In the genomic region with DNA sequence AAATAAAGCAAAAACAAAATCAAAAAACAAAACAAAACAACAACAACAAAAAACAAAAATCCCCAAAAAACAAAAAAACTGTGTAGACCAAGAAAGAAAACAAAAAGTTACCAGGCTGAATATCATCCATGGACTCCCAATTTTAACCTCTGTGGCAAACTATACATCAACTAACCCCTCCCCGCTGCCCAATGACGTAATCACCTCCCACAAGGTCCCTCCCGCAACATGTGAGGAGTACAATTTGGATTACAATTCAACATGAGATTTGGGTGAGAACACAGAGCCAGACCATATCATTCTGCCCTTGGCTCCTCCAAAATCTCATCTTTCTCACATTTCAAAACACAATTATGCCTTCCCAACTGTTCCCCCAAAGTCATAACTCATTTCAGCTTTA, we compare ENCODE assay signal across 36 cellular contexts.
"Had no signal": no experiment of that assay in that cellular context is flagged by ENCODE, and none has a peak within 500 bp of the region (broad histone marks: within the 10 kb centered on the region; RNA-seq: fewer than 3 reads in every experiment).

No MANE protein-coding gene starts in this region.

- DNase-seq: Karpas-422, Kasumi-1, MG63, MM.1S, MV-4-11, NCI-H1048, NCI-H1092, NCI-H1092 treated with DMSO at 0.1 percent for 48 hours, NCI-H1105, NCI-H1105 treated with DMSO at 0.1 percent for 48 hours, NCI-H1417, NCI-H1417 treated with DMSO at 0.1 percent for 48 hours, NCI-H1436 treated with DMSO at 0.1 percent for 48 hours, NCI-H146, NCI-H1694, NCI-H1694 treated with DMSO at 0.1 percent for 48 hours, NCI-H187, NCI-H187 treated with DMSO at 0.1 percent for 48 hours, NCI-H1930, NCI-H2029, NCI-H2029 treated with DMSO at 0.1 percent for 48 hours, NCI-H2081, NCI-H2081 treated with DMSO at 0.1 percent for 48 hours, NCI-H2107, NCI-H2171, NCI-H2171 treated with DMSO at 0.1 percent for 48 hours, NCI-H2227 treated with DMSO at 0.1 percent for 48 hours, NCI-H226, NCI-H345, NCI-H446, NCI-H446 treated with DMSO at 0.1 percent for 48 hours, NCI-H510A, NCI-H510A treated with DMSO at 0.1 percent for 48 hours, NCI-H524, NCI-H524 treated with DMSO at 0.1 percent for 48 hours had no signal

- H3K36me3 ChIP-seq: MG63 had no signal

- H3K9ac ChIP-seq: KMS-11 had no signal

- H3K27ac ChIP-seq: KMS-11 had no signal

- H3K4me2 ChIP-seq: KMS-11 had no signal

- H3K9me3 ChIP-seq: MG63 had no signal

- H3K4me3 ChIP-seq: MG63 had no signal

- H3K27me3 ChIP-seq: MG63 had no signal
